Comparison of ENCODE assay signal across 9 cellular contexts in the genomic region with DNA sequence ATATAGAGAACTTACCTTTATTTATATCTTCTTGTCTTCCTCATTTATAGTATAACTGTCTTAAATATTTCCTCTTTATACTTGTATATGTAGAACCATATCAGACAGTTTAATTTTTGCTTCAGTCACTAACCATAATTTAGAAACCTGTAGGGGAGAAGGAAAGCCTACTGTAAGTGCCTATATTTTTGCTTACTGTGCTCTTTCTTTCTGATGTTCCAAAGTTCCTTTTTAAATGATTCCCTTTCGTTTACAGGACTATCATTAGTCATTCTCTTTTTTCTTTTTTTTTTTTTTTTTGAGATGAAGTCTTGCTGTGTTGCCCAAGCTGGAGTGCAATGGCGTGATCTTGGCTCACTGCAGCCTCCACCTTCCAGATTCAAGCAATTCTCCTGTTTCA.
"Had no signal": no experiment of that assay in that cellular context is flagged by ENCODE, and none has a peak within 500 bp of the region (broad histone marks: within the 10 kb centered on the region; RNA-seq: fewer than 3 reads in every experiment).

No MANE protein-coding gene starts in this region.

- H3K9ac ChIP-seq: KMS-11 had no signal

- H3K4me3 Mint-ChIP-seq: GM23338, H9 had no signal

- H3K27ac Mint-ChIP-seq: GM23338, H9 had no signal

- H3K4me3 ChIP-seq: GM23338 had no signal

- H3K9me3 Mint-ChIP-seq: GM23338, H9 had no signal

- H3K4me1 Mint-ChIP-seq: GM23338, H9 had no signal

- H3K4me2 ChIP-seq: GM23338, KMS-11 had no signal

- ATAC-seq: GM23338 had no signal

- H2AFZ ChIP-seq: GM23338 had no signal

- DNase-seq: H9, HCEC 1CT, Kasumi-1, KBM-7 had no signal

- FAIRE-seq: H1, H54, HTR-8/SVneo had no signal

- H3K27ac ChIP-seq: KMS-11 had no signal
